12 cellular contexts compared by ENCODE assay signal in genomic region chr3:30687930-30688570, GRCh38.
DNase-seq lines count a peak whose midpoint lies in the region; ATAC-seq, FAIRE-seq and TF ChIP-seq lines count a peak whose summit lies in the region.
"Had no signal": no experiment of that assay in that cellular context is flagged by ENCODE, and none has a peak within 500 bp of the region (broad histone marks: within the 10 kb centered on the region; RNA-seq: fewer than 3 reads in every experiment).

No MANE protein-coding gene starts in this region.

- intact Hi-C loops in activated CD4-positive, alpha-beta T cell treated with anti-CD3 and anti-CD28 coated beads for 36 hours (cut with DNase I, micrococcal nuclease): loop anchor here in 1 of 2 experiments (5.0 kb wide), 1 partner anchor 59 kb away; no protein-coding TSS in a partner anchor
- intact Hi-C loops in activated B cell treated with CpG ODN at 0.5 μM for 24 hours (cut with micrococcal nuclease) (no loop called here), lower lobe of right lung (cut with DNase I) (no loop called here)

- no peaks in the 10 kb centered on the region for H3K9me3 ChIP-seq in lower lobe of right lung
- H3K9me3 ChIP-seq: HAP-1 had no signal

- peak overlapping the region; percentile 50 for H3K27ac ChIP-seq in lower lobe of right lung

- H3K27me3 Mint-ChIP-seq in activated CD4-positive, alpha-beta T cell treated with anti-CD3 and anti-CD28 coated beads for 36 hours: no peaks in the 10 kb centered on the region
- H3K27me3 Mint-ChIP-seq in activated B cell treated with CpG ODN at 0.5 μM for 24 hours: no peaks in the 10 kb centered on the region
- H3K27me3 Mint-ChIP-seq in stimulated activated naive CD8-positive, alpha-beta T cell treated with anti-CD3 and anti-CD28 coated beads, Interleukin-15, amount 100 ng/mL, for 72 hours: no peaks in the 10 kb centered on the region
- H3K27me3 Mint-ChIP-seq: activated CD8-positive, alpha-beta memory T cell treated with anti-CD3 and anti-CD28 coated beads, Interleukin-2, amount 10 ng/mL, durations not matched to agents 7 days and 5 days had no signal

- peaks cover 76% of the 10 kb centered on the region for H3K36me3 Mint-ChIP-seq in activated CD4-positive, alpha-beta T cell treated with anti-CD3 and anti-CD28 coated beads for 36 hours (ENCODE audit: low read depth)
- peaks cover 93% of the 10 kb centered on the region for H3K36me3 Mint-ChIP-seq in activated B cell treated with CpG ODN at 0.5 μM for 24 hours (ENCODE audit: low read depth)

- no peak overlapping the region for H3K4me3 Mint-ChIP-seq in activated CD4-positive, alpha-beta T cell treated with anti-CD3 and anti-CD28 coated beads for 36 hours
- H3K4me3 Mint-ChIP-seq in activated B cell treated with CpG ODN at 0.5 μM for 24 hours: no peak overlapping the region
- H3K4me3 Mint-ChIP-seq in stimulated activated naive CD8-positive, alpha-beta T cell treated with anti-CD3 and anti-CD28 coated beads, Interleukin-15, amount 100 ng/mL, for 72 hours: peak overlapping the region; percentile 17 to 28
- H3K4me3 Mint-ChIP-seq: activated CD8-positive, alpha-beta memory T cell treated with anti-CD3 and anti-CD28 coated beads, Interleukin-2, amount 10 ng/mL, durations not matched to agents 7 days and 5 days had no signal

- H3K4me1 ChIP-seq in lower lobe of right lung: peaks cover 85% of the 10 kb centered on the region

- no peaks in the 10 kb centered on the region for H3K27me3 ChIP-seq in lower lobe of right lung (ENCODE audit: low read depth)

- POLR2A ChIA-PET in activated CD4-positive, alpha-beta T cell treated with anti-CD3 and anti-CD28 coated beads for 36 hours (lab: Charles Lee): no interaction called here
- POLR2A ChIA-PET in activated B cell treated with CpG ODN at 0.5 μM for 24 hours (lab: Charles Lee): interaction anchor here (0.9 to 1.4 kb wide), 3 partner anchors 50 to 82 kb away, joined by 3 to 4 read pairs (median 3); partner anchors contain the start of gene TGFBR2

- H3K4me3 ChIP-seq in lower lobe of right lung: no peak overlapping the region
- H3K4me3 ChIP-seq: HAP-1 had no signal

- H3K4me1 Mint-ChIP-seq in activated CD4-positive, alpha-beta T cell treated with anti-CD3 and anti-CD28 coated beads for 36 hours: peaks cover 90% of the 10 kb centered on the region
- peaks cover 66% of the 10 kb centered on the region for H3K4me1 Mint-ChIP-seq in activated B cell treated with CpG ODN at 0.5 μM for 24 hours
- H3K4me1 Mint-ChIP-seq in stimulated activated naive CD8-positive, alpha-beta T cell treated with anti-CD3 and anti-CD28 coated beads, Interleukin-15, amount 100 ng/mL, for 72 hours: peaks cover 98% of the 10 kb centered on the region

- H3K9me3 Mint-ChIP-seq in activated CD4-positive, alpha-beta T cell treated with anti-CD3 and anti-CD28 coated beads for 36 hours (ENCODE audit: low read depth): no peaks in the 10 kb centered on the region
- no peaks in the 10 kb centered on the region for H3K9me3 Mint-ChIP-seq in activated B cell treated with CpG ODN at 0.5 μM for 24 hours
- H3K9me3 Mint-ChIP-seq in stimulated activated naive CD8-positive, alpha-beta T cell treated with anti-CD3 and anti-CD28 coated beads, Interleukin-15, amount 100 ng/mL, for 72 hours: no peaks in the 10 kb centered on the region

- no peak for ATAC-seq in activated CD4-positive, alpha-beta T cell treated with anti-CD3 and anti-CD28 coated beads for 36 hours
- ATAC-seq in activated B cell treated with CpG ODN at 0.5 μM for 24 hours (ENCODE audit: low read depth) (no peak), lower lobe of right lung (no peak)
- ATAC-seq in stimulated activated naive CD8-positive, alpha-beta T cell treated with anti-CD3 and anti-CD28 coated beads, Interleukin-15, amount 100 ng/mL, for 72 hours: no peak
- ATAC-seq: activated CD8-positive, alpha-beta memory T cell treated with anti-CD3 and anti-CD28 coated beads, Interleukin-2, amount 10 ng/mL, durations not matched to agents 7 days and 5 days had no signal

- DNase-seq in activated CD4-positive, alpha-beta T cell treated with anti-CD3 and anti-CD28 coated beads for 36 hours: no peak
- DNase-seq in activated CD4-positive, alpha-beta T cell treated with anti-CD3 and anti-CD28 coated beads for 1 hour: no peak
- DNase-seq in activated B cell treated with CpG ODN at 0.5 μM for 24 hours (no peak), lower lobe of right lung (no peak), SIG-M5 treated with dmso at 0.1 percent for 504 hours (lab: John Stamatoyannopoulos, UW; ENCODE audit: unreplicated experiment) (no peak), frontal cortex (ENCODE audit: low spot score in 2 of 2) (no peak)
- no peak for DNase-seq in stimulated activated naive CD8-positive, alpha-beta T cell treated with anti-CD3 and anti-CD28 coated beads, Interleukin-15, amount 100 ng/mL, for 72 hours
- DNase-seq in stimulated activated CD4-positive, alpha-beta T cell treated with anti-CD3 and anti-CD28 coated beads, Interleukin-2, amount 100 ng/mL, for 48 hours: no peak
- DNase-seq: activated CD8-positive, alpha-beta memory T cell treated with anti-CD3 and anti-CD28 coated beads, Interleukin-2, amount 10 ng/mL, durations not matched to agents 7 days and 5 days; NCI-H345 had no signal

- no peak for TF ChIP-seq CTCF in activated B cell treated with CpG ODN at 0.5 μM for 24 hours (IDR thresholded peaks at IDR 0.05)
- TF ChIP-seq CTCF in lower lobe of right lung (IDR thresholded peaks at IDR 0.05): no peak

- CTCF ChIA-PET in activated CD4-positive, alpha-beta T cell treated with anti-CD3 and anti-CD28 coated beads for 36 hours (lab: Charles Lee): interaction anchor here (0.5 to 1.6 kb wide), 5 partner anchors 10 to 645 kb away, joined by 3 to 5 read pairs (median 4); no protein-coding TSS in a partner anchor
- CTCF ChIA-PET in activated B cell treated with CpG ODN at 0.5 μM for 24 hours (lab: Charles Lee): interaction anchor here (1.3 to 3.0 kb wide), 2 partner anchors 59 to 83 kb away, joined by 3 to 8 read pairs; no protein-coding TSS in a partner anchor

- FAIRE-seq in frontal cortex (lab: Jason Lieb, UNC): no peak
- FAIRE-seq: G401.6 had no signal

- peak overlapping the region; percentile 11 for H3K27ac Mint-ChIP-seq in activated CD4-positive, alpha-beta T cell treated with anti-CD3 and anti-CD28 coated beads for 36 hours
- peak overlapping the region; percentile 80 for H3K27ac Mint-ChIP-seq in activated B cell treated with CpG ODN at 0.5 μM for 24 hours
- peak overlapping the region in 1 of 2 donors; percentile 83 for H3K27ac Mint-ChIP-seq in stimulated activated naive CD8-positive, alpha-beta T cell treated with anti-CD3 and anti-CD28 coated beads, Interleukin-15, amount 100 ng/mL, for 72 hours

- peaks cover 80% of the 10 kb centered on the region for H3K36me3 ChIP-seq in lower lobe of right lung

Comparison
In these comparisons a context has a peak if more than half of its experiments do, and no peak if none do; other contexts are left out.
1. H3K4me3 Mint-ChIP-seq: peak in stimulated activated naive CD8-positive, alpha-beta T cell treated with anti-CD3 and anti-CD28 coated beads, Interleukin-15, amount 100 ng/mL, for 72 hours (2 of 2); none in activated CD4-positive, alpha-beta T cell treated with anti-CD3 and anti-CD28 coated beads for 36 hours (single experiment) and activated B cell treated with CpG ODN at 0.5 μM for 24 hours (single experiment).